8 cellular contexts compared by ENCODE assay signal in genomic region chr9:116365056-116365471, GRCh38.
A peak's percentile ranks its signal among the peaks of the same experiment; 100 is the strongest.
DNase-seq lines count a peak whose midpoint lies in the region; ATAC-seq and TF ChIP-seq lines count a peak whose summit lies in the region.

No MANE protein-coding gene starts in this region.

- DNase-seq in NCI-H1417 (lab: John Stamatoyannopoulos, UW): peak in 2 of 3 experiments; percentile 4 to 24
- DNase-seq in NCI-H1417 treated with DMSO at 0.1 percent for 48 hours (lab: John Stamatoyannopoulos, UW): no peak
- DNase-seq in astrocyte of the spinal cord (ENCODE audit: low read depth, low spot score): peak; percentile 74
- DNase-seq in left colon: peak; percentile 20 to 26
- peak; percentile 54 for DNase-seq in ureter (ENCODE audit: low spot score)
- no peak for DNase-seq in OCI-M2 (lab: John Stamatoyannopoulos, UW; ENCODE audit: unreplicated experiment)

- ATAC-seq in left colon (peak; percentile 38), GM19467 (IDR thresholded peaks at IDR 0.05; ENCODE audit: unreplicated experiment) (no peak), GM19324 (IDR thresholded peaks at IDR 0.05; ENCODE audit: low FRiP score, unreplicated experiment) (no peak)

- intact Hi-C loops in left colon (cut with DNase I, micrococcal nuclease): no loop called here

- H3K4me3 ChIP-seq in astrocyte of the spinal cord (ENCODE audit: low read depth, low read length): no peak overlapping the region

- in situ Hi-C loops in astrocyte of the spinal cord (cut with HindIII; ENCODE audit: low sequenced_read_pairs): no loop called here

- peak; percentile 2 for TF ChIP-seq CTCF in astrocyte of the spinal cord (IDR thresholded peaks at IDR 0.05; ENCODE audit: low read depth, low read length)

Comparison
In these comparisons a context has a peak if more than half of its experiments do, and no peak if none do; other contexts are left out.
1. DNase-seq: peak in NCI-H1417 (2 of 3), astrocyte of the spinal cord (single experiment), left colon (2 of 2) and ureter (single experiment); none in NCI-H1417 treated with DMSO at 0.1 percent for 48 hours (single experiment) and OCI-M2 (single experiment).